ENCODE assay signal across 8 cellular contexts in genomic region chr6:136921936-136922679, GRCh38. TPM values are rescaled to one million over a fixed set of nuclear protein-coding genes. Genes with fewer than 3 reads are reported as not detected.
DNase-seq lines count a peak whose midpoint lies in the region; ATAC-seq and TF ChIP-seq lines count a peak whose summit lies in the region.

Gene SLC35D3, plus strand, starts transcription at chr6:136922301. Its CDS starts 128 bp downstream, at chr6:136922429.

- H3K4me3 ChIP-seq in choroid plexus epithelial cell (ENCODE audit: low read depth, low read length) (peak within 1 kb of the TSS; percentile 48), right lobe of liver (peak within 1 kb of the TSS; percentile 24 to 33 (median 25)), thoracic aorta (peak within 1 kb of the TSS; percentile 80)

- H3K36me3 ChIP-seq in right lobe of liver: no peaks in the 10 kb centered on the region
- H3K36me3 ChIP-seq in thoracic aorta: no peaks in the 10 kb centered on the region

- WGBS in right lobe of liver (ENCODE audit: insufficient coverage, low coverage, low lambda C conversion rate, missing lambda C conversion rate): 0% methylated on average over 11 of the region's 86 CpGs

- TF ChIP-seq CTCF in RWPE1 (conservative IDR thresholded peaks at IDR 0.05; ENCODE audit: low read depth) (no peak), choroid plexus epithelial cell (conservative IDR thresholded peaks at IDR 0.05; ENCODE audit: low read depth, low read length) (no peak), right lobe of liver (IDR thresholded peaks at IDR 0.05) (no peak), thoracic aorta (IDR thresholded peaks at IDR 0.05) (no peak)

- peaks cover 0 to 27% (median 10%) of the 10 kb centered on the region in 4 donors for H3K4me1 ChIP-seq in right lobe of liver
- H3K4me1 ChIP-seq in thoracic aorta (ENCODE audit: control insufficient read depth in 1 of 2, low read depth in 2 of 2): peaks cover 28 to 35% of the 10 kb centered on the region in 2 donors

- POLR2A ChIA-PET in RWPE1 (lab: Yijun Ruan, JAX; ENCODE audit: low non-redundant PET): no interaction called here

- H3K9me3 ChIP-seq in right lobe of liver (no peaks in the 10 kb centered on the region), thoracic aorta (no peaks in the 10 kb centered on the region)

- H3K27me3 ChIP-seq in right lobe of liver (peaks cover 11 to 20% of the 10 kb centered on the region in 2 donors), thoracic aorta (replicated peaks; ENCODE audit: insufficient read depth) (peaks cover 13% of the 10 kb centered on the region)

- no peak within 1 kb of the TSS for H3K27ac ChIP-seq in RWPE1
- H3K27ac ChIP-seq in right lobe of liver: no peak within 1 kb of the TSS
- H3K27ac ChIP-seq in thoracic aorta: no peak within 1 kb of the TSS

- DNase-seq in stimulated activated CD4-positive, alpha-beta T cell treated with anti-CD3 and anti-CD28 coated beads, Interleukin-4, amount 100 ng/mL, for 1 hour: peak; percentile 11
- no peak for DNase-seq in stimulated activated CD4-positive, alpha-beta T cell treated with anti-CD3 and anti-CD28 coated beads, Interleukin-2, amount 100 ng/mL, for 48 hours
- DNase-seq in RWPE1 (ENCODE audit: low spot score): peak; percentile 12
- DNase-seq in choroid plexus epithelial cell (ENCODE audit: low read depth): no peak
- DNase-seq in right lobe of liver: peak in 1 of 3 donors; percentile 24
- DNase-seq in thoracic aorta (ENCODE audit: low spot score): no peak
- DNase-seq in HCEC 1CT: no peak
- no peak for DNase-seq in occipital lobe (lab: John Stamatoyannopoulos, UW)

- no peak for TF ChIP-seq POLR2A in right lobe of liver (IDR thresholded peaks at IDR 0.05)

- peak; percentile 11 to 44 (median 28) for ATAC-seq in right lobe of liver
- ATAC-seq in thoracic aorta (ENCODE audit: insufficient number of reproducible peaks, low FRiP score, low read depth): no peak

- CTCF ChIA-PET in RWPE1 (lab: Yijun Ruan, JAX): interaction anchor here (0.6 to 1.2 kb wide), 7 partner anchors 11 to 373 kb away, joined by 3 to 4 read pairs (median 4); no protein-coding TSS in a partner anchor

- intact Hi-C loops in right lobe of liver (cut with DNase I): no loop called here

RNA-seq across cellular contexts. Expression of gene SLC35D3, which starts in this region (rescaled TPM):
- not detected for total RNA-seq in right lobe of liver
- not detected for total RNA-seq in thoracic aorta
- total RNA-seq in occipital lobe: not detected

Comparison
In these comparisons a context has a peak if more than half of its experiments do, and no peak if none do; other contexts are left out.
1. DNase-seq: peak in stimulated activated CD4-positive, alpha-beta T cell treated with anti-CD3 and anti-CD28 coated beads, Interleukin-4, amount 100 ng/mL, for 1 hour (single experiment) and RWPE1 (single experiment); none in stimulated activated CD4-positive, alpha-beta T cell treated with anti-CD3 and anti-CD28 coated beads, Interleukin-2, amount 100 ng/mL, for 48 hours (0 of 2), choroid plexus epithelial cell (single experiment), thoracic aorta (single experiment), HCEC 1CT (single experiment) and occipital lobe (single experiment).
2. Peak in ATAC-seq and H3K4me3 ChIP-seq in right lobe of liver; RNA of the gene not detected or under 1 TPM.
3. H3K4me3 ChIP-seq: peak in every context shown above with its lines; median percentile 80 in thoracic aorta; 48 in choroid plexus epithelial cell; 25 in right lobe of liver.